ENCODE assay signal across 18 cellular contexts in the genomic region with DNA sequence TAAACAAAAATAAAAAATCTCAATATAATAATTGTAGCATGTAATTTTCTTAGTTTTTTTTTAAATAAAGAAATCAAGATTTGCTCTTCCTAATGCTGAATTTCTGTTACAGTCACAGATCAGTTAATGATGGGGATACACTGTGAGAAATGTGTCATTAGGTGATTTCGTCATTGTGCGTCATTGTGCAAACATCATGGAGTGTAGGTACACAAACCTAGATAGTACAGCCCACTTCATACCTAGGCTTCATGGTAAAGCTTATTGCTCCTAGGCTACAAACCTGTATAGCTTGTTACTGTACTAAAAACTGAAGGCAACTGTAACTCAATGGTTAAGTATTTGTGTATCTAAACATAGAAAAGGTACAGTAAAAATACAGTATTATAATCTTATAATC.
A peak's percentile ranks its signal among the peaks of the same experiment; 100 is the strongest.
DNase-seq lines count a peak whose midpoint lies in the region; ATAC-seq, FAIRE-seq and TF ChIP-seq lines count a peak whose summit lies in the region.
"Had no signal": no experiment of that assay in that cellular context is flagged by ENCODE, and none has a peak within 500 bp of the region (broad histone marks: within the 10 kb centered on the region; RNA-seq: fewer than 3 reads in every experiment).

No MANE protein-coding gene starts in this region.

- no peak for FAIRE-seq in bronchial epithelial cell (lab: Jason Lieb, UNC)

- H3K4me3 ChIP-seq in breast epithelium (no peak overlapping the region), bronchial epithelial cell (ENCODE audit: low read depth, low read length) (no peak overlapping the region)
- H3K4me3 ChIP-seq: heart left ventricle, upper lobe of left lung had no signal

- intact Hi-C loops in MCF 10A (cut with micrococcal nuclease) (no loop called here), breast epithelium (cut with DNase I; ENCODE audit: low total_unique reads) (no loop called here)

- H3K27me3 Mint-ChIP-seq in MCF 10A (ENCODE audit: insufficient read depth, unreplicated experiment) = no peaks in the 10 kb centered on the region
- H3K27me3 Mint-ChIP-seq: stimulated activated memory B cell treated with anti-CD40 and anti-IgM and Interleukin-4, amounts not matched to agents 10 μg/mL and 1 μg/mL and 100 μg/mL, for 72 hours had no signal

- DNase-seq in MCF 10A (ENCODE audit: unreplicated experiment) (peak; percentile 51), breast epithelium (ENCODE audit: low spot score in 2 of 2) (no peak), NCI-H774 (lab: John Stamatoyannopoulos, UW) (peak; percentile 10), bronchial epithelial cell (ENCODE audit: low read depth) (peak; percentile 97), dermis blood vessel endothelial cell (no peak), NCI-H1694 (lab: John Stamatoyannopoulos, UW) (no peak), GM10266 (ENCODE audit: extremely low spot score) (no peak)
- DNase-seq: ACHN; activated CD4-positive, alpha-beta T cell treated with anti-CD3 and anti-CD28 coated beads for 36 hours; activated naive CD4-positive, alpha-beta T cell treated with anti-CD3 and anti-CD28 coated beads, Interleukin-2, amount 50 U/mL, for 16 hours; CD8-positive, alpha-beta memory T cell; heart left ventricle; kidney glomerular epithelial cell; T1000 had no signal

- no peaks in the 10 kb centered on the region for H3K4me1 ChIP-seq in breast epithelium
- H3K4me1 ChIP-seq: heart left ventricle, upper lobe of left lung had no signal

- no peaks in the 10 kb centered on the region for H3K9me3 Mint-ChIP-seq in MCF 10A (ENCODE audit: unreplicated experiment)

- H3K9me3 ChIP-seq in breast epithelium = peaks cover 0 to 7% of the 10 kb centered on the region in 2 donors

- ATAC-seq in HG03097 (IDR thresholded peaks at IDR 0.05; ENCODE audit: low FRiP score, unreplicated experiment) = no peak
- ATAC-seq: activated CD4-positive, alpha-beta T cell treated with anti-CD3 and anti-CD28 coated beads for 36 hours; heart left ventricle; stimulated activated memory B cell treated with anti-CD40 and anti-IgM and Interleukin-4, amounts not matched to agents 10 μg/mL and 1 μg/mL and 100 μg/mL, for 72 hours had no signal

- H3K36me3 ChIP-seq in breast epithelium (no peaks in the 10 kb centered on the region), bronchial epithelial cell (ENCODE audit: control insufficient read depth, insufficient read depth, low read length) (no peaks in the 10 kb centered on the region)
- H3K36me3 ChIP-seq: heart left ventricle, upper lobe of left lung had no signal

- CTCF ChIA-PET in MCF 10A (lab: Yijun Ruan, JAX) = interaction anchor here (0.8 to 1.6 kb wide), 3 partner anchors 115 to 1393 kb away, joined by 3 to 5 read pairs (median 3); no protein-coding TSS in a partner anchor

- no peaks in the 10 kb centered on the region for H3K36me3 Mint-ChIP-seq in MCF 10A (ENCODE audit: insufficient read depth, unreplicated experiment)
- H3K36me3 Mint-ChIP-seq: CD8-positive, alpha-beta memory T cell; stimulated activated memory B cell treated with anti-CD40 and anti-IgM and Interleukin-4, amounts not matched to agents 10 μg/mL and 1 μg/mL and 100 μg/mL, for 72 hours had no signal

- TF ChIP-seq CTCF in MCF 10A (IDR thresholded peaks at IDR 0.05; ENCODE audit: unreplicated experiment) (no peak), breast epithelium (IDR thresholded peaks at IDR 0.05) (no peak), bronchial epithelial cell (IDR thresholded peaks at IDR 0.05; ENCODE audit: insufficient read depth, low read length, severe bottlenecking) (no peak), GM10266 (IDR thresholded peaks at IDR 0.05; ENCODE audit: control insufficient read depth, insufficient read depth, low read depth, missing control alignments) (no peak)

- H3K4me1 Mint-ChIP-seq in MCF 10A (ENCODE audit: insufficient read depth, unreplicated experiment) = peaks cover 6% of the 10 kb centered on the region
- H3K4me1 Mint-ChIP-seq: activated CD4-positive, alpha-beta T cell treated with anti-CD3 and anti-CD28 coated beads for 36 hours; CD8-positive, alpha-beta memory T cell; stimulated activated memory B cell treated with anti-CD40 and anti-IgM and Interleukin-4, amounts not matched to agents 10 μg/mL and 1 μg/mL and 100 μg/mL, for 72 hours had no signal

- H3K27ac Mint-ChIP-seq in MCF 10A (ENCODE audit: low read depth, unreplicated experiment) = no peak overlapping the region
- H3K27ac Mint-ChIP-seq: activated CD4-positive, alpha-beta T cell treated with anti-CD3 and anti-CD28 coated beads for 36 hours; CD8-positive, alpha-beta memory T cell; stimulated activated memory B cell treated with anti-CD40 and anti-IgM and Interleukin-4, amounts not matched to agents 10 μg/mL and 1 μg/mL and 100 μg/mL, for 72 hours had no signal

- H3K27ac ChIP-seq in breast epithelium = no peak overlapping the region
- H3K27ac ChIP-seq: heart left ventricle, KMS-11, upper lobe of left lung had no signal

- H3K27me3 ChIP-seq in breast epithelium = no peaks in the 10 kb centered on the region
- H3K27me3 ChIP-seq in bronchial epithelial cell (ENCODE audit: control insufficient read depth, insufficient read depth, low read length) = no peaks in the 10 kb centered on the region
- H3K27me3 ChIP-seq: heart left ventricle, upper lobe of left lung had no signal

- POLR2A ChIA-PET in MCF 10A (lab: Yijun Ruan, JAX) = no interaction called here

- no TSS peak for BruUV-seq in MCF 10A (replicated peaks; lab: Mats Ljungman, UMichigan)

- TF ChIP-seq POLR2A in breast epithelium (IDR thresholded peaks at IDR 0.05) = no peak

- no peak overlapping the region for H3K4me3 Mint-ChIP-seq in MCF 10A (ENCODE audit: unreplicated experiment)
- H3K4me3 Mint-ChIP-seq: activated CD4-positive, alpha-beta T cell treated with anti-CD3 and anti-CD28 coated beads for 36 hours; CD8-positive, alpha-beta memory T cell; stimulated activated memory B cell treated with anti-CD40 and anti-IgM and Interleukin-4, amounts not matched to agents 10 μg/mL and 1 μg/mL and 100 μg/mL, for 72 hours had no signal

Comparison
In these comparisons a context has a peak if more than half of its experiments do, and no peak if none do; other contexts are left out.
1. DNase-seq: peak in MCF 10A (single experiment), NCI-H774 (single experiment) and bronchial epithelial cell (single experiment); none in breast epithelium (0 of 2), dermis blood vessel endothelial cell (single experiment), NCI-H1694 (single experiment) and GM10266 (single experiment).